ENCODE assay signal across 8 cellular contexts in genomic region chr16:66603537-66604375, GRCh38. TPM values are rescaled to one million over a fixed set of nuclear protein-coding genes. Genes with fewer than 3 reads are reported as not detected.
DNase-seq lines count a peak whose midpoint lies in the region; ATAC-seq and TF ChIP-seq lines count a peak whose summit lies in the region.

No MANE protein-coding gene starts in this region.

- peak overlapping the region; percentile 87 to 97 (median 95); a peak in 21 of 22 replicates for H3K27ac ChIP-seq in BLaER1 treated with 17β-estradiol and CSF1 and Interleukin-3, amounts not matched to agents 10 nM and 100 nM
- peak overlapping the region; percentile 14; the same call in 1 of the 2 replicates for H3K27ac ChIP-seq in HCT116 (ENCODE audit: low read depth, low read length)
- peak overlapping the region; percentile 69 for H3K27ac ChIP-seq in Panc1 (ENCODE audit: low read length)
- peak overlapping the region; percentile 13 for H3K27ac ChIP-seq in trophoblast cell (ENCODE audit: low read depth, low read length)
- H3K27ac ChIP-seq in upper lobe of right lung, result peak overlapping the region; percentile 89

- H3K9ac ChIP-seq in BLaER1 treated with 17β-estradiol and CSF1 and Interleukin-3, amounts not matched to agents 10 nM and 100 nM, result peak overlapping the region; percentile 79 to 99 (median 97)
- H3K9ac ChIP-seq in HCT116 (ENCODE audit: low read length), result peak overlapping the region; percentile 39; the same call in 1 of the 2 replicates
- peak overlapping the region; percentile 68 for H3K9ac ChIP-seq in trophoblast cell (ENCODE audit: low read length)

- no peak overlapping the region for H2BK5ac ChIP-seq in trophoblast cell (ENCODE audit: low read depth, low read length, poor library complexity)

- H3K4me2 ChIP-seq in BLaER1 treated with 17β-estradiol and CSF1 and Interleukin-3, amounts not matched to agents 10 nM and 100 nM, result peak overlapping the region; percentile 80 to 94 (median 90)
- peak overlapping the region; percentile 89 for H3K4me2 ChIP-seq in HCT116 (ENCODE audit: low read length)
- peak overlapping the region; percentile 74 for H3K4me2 ChIP-seq in trophoblast cell (ENCODE audit: low read length)

- ATAC-seq in HCT116 (no peak), Panc1 (peak; percentile 69), upper lobe of right lung (peak; percentile 17), GM19035 (IDR thresholded peaks at IDR 0.05; ENCODE audit: unreplicated experiment) (no peak)

- BruUV-seq in HCT116 (replicated peaks; lab: Mats Ljungman, UMichigan) (TSS peak; percentile 31), Panc1 (replicated peaks; lab: Mats Ljungman, UMichigan) (no TSS peak)

- intact Hi-C loops in HCT116 (cut with micrococcal nuclease) (no loop called here), Panc1 (cut with micrococcal nuclease; ENCODE audit: unreplicated experiment) (loop anchor here (10.0 kb wide), 1 partner anchor 199 kb away; no protein-coding TSS in a partner anchor), upper lobe of right lung (cut with DNase I) (no loop called here)
- intact Hi-C loops in activated T-helper 1 cell treated with anti-CD3 and anti-CD28 coated beads, Interleukin-12 subunit alpha, Interleukin-12 subunit beta, Interleukin-2, Interleukin-4 antibody, amounts not matched to agents 30 ng/mL and 10 ng/mL and 1 ng/mL, durations not matched to agents 14 hours and 24 hours and 36 hours (cut with micrococcal nuclease), result loop anchor here (1.0 to 2.0 kb wide), 8 partner anchors 13 to 197 kb away; partner anchors contain the start of genes CKLF, CMTM4 and DYNC1LI2

- H2BK12ac ChIP-seq in trophoblast cell (ENCODE audit: low read length), result peak overlapping the region; percentile 11

- RAD21 ChIA-PET in HCT116 (lab: Charles Lee; ENCODE audit: low non-redundant PET in 1 of 2, low total read pairs in 2 of 2, uncharacterized antibody in 2 of 2, unreplicated experiment in 2 of 2), result no interaction called here

- H3K4me1 Mint-ChIP-seq in activated T-helper 1 cell treated with anti-CD3 and anti-CD28 coated beads, Interleukin-12 subunit alpha, Interleukin-12 subunit beta, Interleukin-2, Interleukin-4 antibody, amounts not matched to agents 30 ng/mL and 10 ng/mL and 1 ng/mL, durations not matched to agents 14 hours and 24 hours and 36 hours (ENCODE audit: low read depth), result peaks cover 45% of the 10 kb centered on the region

- H4K8ac ChIP-seq in trophoblast cell (ENCODE audit: low read depth, low read length), result peak overlapping the region; percentile 70

- H3K79me1 ChIP-seq in trophoblast cell (ENCODE audit: low read length), result peaks cover 19% of the 10 kb centered on the region

- H3K14ac ChIP-seq in trophoblast cell (ENCODE audit: low read length), result peak overlapping the region; percentile 68

- H4K20me1 ChIP-seq in BLaER1 treated with 17β-estradiol and CSF1 and Interleukin-3, amounts not matched to agents 10 nM and 100 nM, result peaks cover 27 to 38% (median 34%) of the 10 kb centered on the region in 11 experiments
- 0 out of 2 replicates have a peak, but pooled peaks cover 4% of the 10 kb centered on the region for H4K20me1 ChIP-seq in HCT116 (ENCODE audit: insufficient read depth)

- H3K9me3 Mint-ChIP-seq in activated T-helper 1 cell treated with anti-CD3 and anti-CD28 coated beads, Interleukin-12 subunit alpha, Interleukin-12 subunit beta, Interleukin-2, Interleukin-4 antibody, amounts not matched to agents 30 ng/mL and 10 ng/mL and 1 ng/mL, durations not matched to agents 14 hours and 24 hours and 36 hours, result peaks cover 8% of the 10 kb centered on the region

- H3K4me1 ChIP-seq in BLaER1 treated with 17β-estradiol and CSF1 and Interleukin-3, amounts not matched to agents 10 nM and 100 nM, result peaks cover 52 to 64% (median 58%) of the 10 kb centered on the region in 10 experiments
- H3K4me1 ChIP-seq in HCT116 (ENCODE audit: control insufficient read depth in 1 of 2, insufficient read depth in 2 of 2, low read length in 2 of 2) (peaks cover 17 to 31% of the 10 kb centered on the region in 2 experiments), Panc1 (ENCODE audit: control insufficient read depth, insufficient read depth, low read length) (peaks cover 19% of the 10 kb centered on the region), trophoblast cell (ENCODE audit: control insufficient read depth in 1 of 2, insufficient read depth in 2 of 2, low read length in 2 of 2) (peaks cover 15 to 20% of the 10 kb centered on the region in 2 experiments), upper lobe of right lung (peaks cover 13% of the 10 kb centered on the region)

- H3K27me3 Mint-ChIP-seq in activated T-helper 1 cell treated with anti-CD3 and anti-CD28 coated beads, Interleukin-12 subunit alpha, Interleukin-12 subunit beta, Interleukin-2, Interleukin-4 antibody, amounts not matched to agents 30 ng/mL and 10 ng/mL and 1 ng/mL, durations not matched to agents 14 hours and 24 hours and 36 hours (ENCODE audit: insufficient read depth), result no peaks in the 10 kb centered on the region

- peaks cover 18% of the 10 kb centered on the region for H3K36me3 Mint-ChIP-seq in activated T-helper 1 cell treated with anti-CD3 and anti-CD28 coated beads, Interleukin-12 subunit alpha, Interleukin-12 subunit beta, Interleukin-2, Interleukin-4 antibody, amounts not matched to agents 30 ng/mL and 10 ng/mL and 1 ng/mL, durations not matched to agents 14 hours and 24 hours and 36 hours (ENCODE audit: low read depth)

- POLR2A ChIA-PET in HCT116 (lab: Charles Lee), result no interaction called here
- POLR2A ChIA-PET in Panc1 (lab: Charles Lee), result interaction anchor here (0.6 kb wide), 1 partner anchor 99 kb away, joined by 7 read pairs; no protein-coding TSS in a partner anchor

- H3K79me2 ChIP-seq in HCT116 (ENCODE audit: insufficient read depth, low read length), result peaks cover 8% of the 10 kb centered on the region; the same call in 1 of the 2 replicates
- peaks cover 12% of the 10 kb centered on the region for H3K79me2 ChIP-seq in trophoblast cell (ENCODE audit: control insufficient read depth, insufficient read depth, low read length, poor library complexity)

- no peaks in the 10 kb centered on the region for H3K9me2 ChIP-seq in HCT116 (ENCODE audit: insufficient read depth)

- H3K27me3 ChIP-seq in BLaER1 treated with 17β-estradiol and CSF1 and Interleukin-3, amounts not matched to agents 10 nM and 100 nM, result no peaks in the 10 kb centered on the region
- H3K27me3 ChIP-seq in HCT116 (ENCODE audit: insufficient read depth, low read length) (no peaks in the 10 kb centered on the region), Panc1 (ENCODE audit: control insufficient read depth, insufficient read depth, low read length) (no peaks in the 10 kb centered on the region), trophoblast cell (ENCODE audit: insufficient read depth, low read length) (no peaks in the 10 kb centered on the region), upper lobe of right lung (no peaks in the 10 kb centered on the region)

- no CpG with 5 or more reads among the region's 32 CpGs for WGBS in trophoblast cell (ENCODE audit: extremely low coverage, insufficient coverage, insufficient read length)

- H2AFZ ChIP-seq in HCT116 (ENCODE audit: low read depth, low read length, poor library complexity, severe bottlenecking), result no peak overlapping the region
- peak overlapping the region; percentile 95 for H2AFZ ChIP-seq in trophoblast cell (ENCODE audit: insufficient read depth, low read length, poor library complexity)

- H4K12ac ChIP-seq in trophoblast cell (ENCODE audit: low read depth, low read length), result peak overlapping the region; percentile 68

- peak overlapping the region; percentile 13 for H3K4ac ChIP-seq in trophoblast cell (ENCODE audit: low read depth, low read length)

- TF ChIP-seq CTCF in HCT116 (IDR thresholded peaks at IDR 0.05 in 2 of 3, conservative IDR thresholded peaks at IDR 0.05 in 1 of 3; ENCODE audit: borderline replicate concordance in 1 of 3, insufficient read depth in 1 of 3, low read depth in 2 of 3, low read length in 2 of 3) (no peak), Panc1 (IDR thresholded peaks at IDR 0.05) (no peak), upper lobe of right lung (IDR thresholded peaks at IDR 0.05) (no peak)

- no peak for TF ChIP-seq RAD21 in HCT116 (IDR thresholded peaks at IDR 0.05; ENCODE audit: low read depth)

- peak overlapping the region; percentile 93 for H3K27ac Mint-ChIP-seq in activated T-helper 1 cell treated with anti-CD3 and anti-CD28 coated beads, Interleukin-12 subunit alpha, Interleukin-12 subunit beta, Interleukin-2, Interleukin-4 antibody, amounts not matched to agents 30 ng/mL and 10 ng/mL and 1 ng/mL, durations not matched to agents 14 hours and 24 hours and 36 hours

- H3K9me3 ChIP-seq in BLaER1 treated with 17β-estradiol and CSF1 and Interleukin-3, amounts not matched to agents 10 nM and 100 nM (replicated peaks in 1 of 11), result peaks cover 13 to 20% (median 16%) of the 10 kb centered on the region in 11 experiments
- H3K9me3 ChIP-seq in HCT116 (ENCODE audit: control insufficient read depth in 1 of 2, insufficient read depth in 1 of 2, low read depth in 1 of 2, low read length in 2 of 2), result no peaks in the 10 kb centered on the region
- H3K9me3 ChIP-seq in Panc1 (ENCODE audit: control insufficient read depth, insufficient read depth, low read depth, low read length), result no peaks in the 10 kb centered on the region
- H3K9me3 ChIP-seq in trophoblast cell (ENCODE audit: insufficient read depth, low read depth, low read length), result no peaks in the 10 kb centered on the region
- no peaks in the 10 kb centered on the region for H3K9me3 ChIP-seq in upper lobe of right lung

- H3K23ac ChIP-seq in trophoblast cell (ENCODE audit: low read length), result no peak overlapping the region

- peak overlapping the region; percentile 64 for H3K18ac ChIP-seq in trophoblast cell (ENCODE audit: low read length)

- peaks cover 2 to 33% (median 21%) of the 10 kb centered on the region in 11 experiments for H3K36me3 ChIP-seq in BLaER1 treated with 17β-estradiol and CSF1 and Interleukin-3, amounts not matched to agents 10 nM and 100 nM
- H3K36me3 ChIP-seq in HCT116 (ENCODE audit: control insufficient read depth in 1 of 2, insufficient read depth in 2 of 2, low read length in 2 of 2) (no peaks in the 10 kb centered on the region; a peak in 1 of 4 replicates), Panc1 (ENCODE audit: control insufficient read depth, insufficient read depth, low read length) (no peaks in the 10 kb centered on the region; the same call in 1 of the 2 replicates), trophoblast cell (ENCODE audit: control insufficient read depth in 1 of 2, insufficient read depth in 2 of 2, low read length in 2 of 2) (peaks cover 5 to 10% of the 10 kb centered on the region in 2 experiments), upper lobe of right lung (no peaks in the 10 kb centered on the region)

- no peak for DNase-seq in HCT116 (ENCODE audit: low read depth, low spot score)
- no peak for DNase-seq in Panc1 (ENCODE audit: low read depth, low spot score)
- DNase-seq in activated T-helper 1 cell treated with anti-CD3 and anti-CD28 coated beads, Interleukin-12 subunit alpha, Interleukin-12 subunit beta, Interleukin-2, Interleukin-4 antibody, amounts not matched to agents 30 ng/mL and 10 ng/mL and 1 ng/mL, durations not matched to agents 14 hours and 24 hours and 36 hours (ENCODE audit: low spot score), result peak; percentile 72
- peak; percentile 83 for DNase-seq in foreskin melanocyte
- peak in 1 of 2 donors; percentile 49 for DNase-seq in trophoblast cell
- peak; percentile 80 for DNase-seq in upper lobe of right lung

- H3K4me3 ChIP-seq in BLaER1 treated with 17β-estradiol and CSF1 and Interleukin-3, amounts not matched to agents 10 nM and 100 nM, result peak overlapping the region; percentile 79 to 99 (median 94)
- H3K4me3 ChIP-seq in HCT116 (replicated peaks in 1 of 2; ENCODE audit: low read depth in 1 of 2, low read length in 2 of 2) (peak overlapping the region; percentile 62 to 75), Panc1 (ENCODE audit: low read depth in 2 of 2, low read length in 2 of 2) (peak overlapping the region; percentile 60 to 69), trophoblast cell (ENCODE audit: low read depth, low read length) (peak overlapping the region; percentile 82), upper lobe of right lung (peak overlapping the region; percentile 78)

- peak overlapping the region; percentile 75 for H4K91ac ChIP-seq in trophoblast cell (ENCODE audit: low read depth, low read length)

- TF ChIP-seq POLR2A in HCT116 (IDR thresholded peaks at IDR 0.05; ENCODE audit: borderline replicate concordance, extremely low read depth, insufficient read depth, insufficient read length), result peak; percentile 55

- CTCF ChIA-PET in HCT116 (lab: Charles Lee) (no interaction called here), Panc1 (lab: Charles Lee) (interaction anchor here (0.6 kb wide), 1 partner anchor 13 kb away, joined by 3 read pairs; no protein-coding TSS in a partner anchor)

- no peak overlapping the region for H2AK5ac ChIP-seq in trophoblast cell (ENCODE audit: low read length)

- in situ Hi-C loops in Panc1 (cut with HindIII; ENCODE audit: low pct_unique_long_range_greater_than_20kb, low sequenced_read_pairs), result no loop called here

- peak overlapping the region; percentile 84 for H3K4me3 Mint-ChIP-seq in activated T-helper 1 cell treated with anti-CD3 and anti-CD28 coated beads, Interleukin-12 subunit alpha, Interleukin-12 subunit beta, Interleukin-2, Interleukin-4 antibody, amounts not matched to agents 30 ng/mL and 10 ng/mL and 1 ng/mL, durations not matched to agents 14 hours and 24 hours and 36 hours

- H2BK120ac ChIP-seq in trophoblast cell (ENCODE audit: insufficient read depth, low read length, poor library complexity), result peak overlapping the region; percentile 48

RNA-seq across cellular contexts. Expression of gene CMTM3, which starts 0.7 kb away (rescaled TPM):
- total RNA-seq in HCT116 (2021; ENCODE audit: unreplicated experiment) (12.8 TPM), Panc1 (2021; ENCODE audit: unreplicated experiment) (45.8 TPM), upper lobe of right lung (38.1 TPM)
- 9.8 and 11.8 TPM in 2 replicates for polyA plus RNA-seq in HCT116 (2012)
- polyA plus RNA-seq in Panc1 (2012; ENCODE audit: insufficient read length), result 58.3 TPM
- 93.1 and 94.1 TPM in 2 replicates for total RNA-seq in activated T-helper 1 cell treated with anti-CD3 and anti-CD28 coated beads, Interleukin-12 subunit alpha, Interleukin-12 subunit beta, Interleukin-2, Interleukin-4 antibody, amounts not matched to agents 30 ng/mL and 10 ng/mL and 1 ng/mL, durations not matched to agents 14 hours and 24 hours and 36 hours
- 68.4 and 70.2 TPM in 2 replicates for polyA plus RNA-seq in trophoblast cell (2013)

RNA-seq across cellular contexts. Expression of gene CMTM2, which starts 24.5 kb away (rescaled TPM):
- total RNA-seq in HCT116 (2021; ENCODE audit: unreplicated experiment) (0.42 TPM), Panc1 (2021; ENCODE audit: unreplicated experiment) (not detected), upper lobe of right lung (3.1 TPM)
- 0.15 and 0.16 TPM in 2 replicates for polyA plus RNA-seq in HCT116 (2012)
- polyA plus RNA-seq in Panc1 (2012; ENCODE audit: insufficient read length), result not detected
- total RNA-seq in activated T-helper 1 cell treated with anti-CD3 and anti-CD28 coated beads, Interleukin-12 subunit alpha, Interleukin-12 subunit beta, Interleukin-2, Interleukin-4 antibody, amounts not matched to agents 30 ng/mL and 10 ng/mL and 1 ng/mL, durations not matched to agents 14 hours and 24 hours and 36 hours, result 0.80 and 1.2 TPM in 2 replicates
- not detected in 2 replicates for polyA plus RNA-seq in trophoblast cell (2013)

RNA-seq across cellular contexts. Expression of gene CMTM1, which starts 37.5 kb away (rescaled TPM):
- total RNA-seq in HCT116 (2021; ENCODE audit: unreplicated experiment), result 5.2 TPM
- 2.3 TPM in 2 replicates for polyA plus RNA-seq in HCT116 (2012)
- total RNA-seq in Panc1 (2021; ENCODE audit: unreplicated experiment), result 7.1 TPM
- 5.9 TPM for polyA plus RNA-seq in Panc1 (2012; ENCODE audit: insufficient read length)
- total RNA-seq in activated T-helper 1 cell treated with anti-CD3 and anti-CD28 coated beads, Interleukin-12 subunit alpha, Interleukin-12 subunit beta, Interleukin-2, Interleukin-4 antibody, amounts not matched to agents 30 ng/mL and 10 ng/mL and 1 ng/mL, durations not matched to agents 14 hours and 24 hours and 36 hours, result 12.5 and 13.9 TPM in 2 replicates
- 1.4 TPM in 2 replicates for polyA plus RNA-seq in trophoblast cell (2013)
- 8.4 TPM for total RNA-seq in upper lobe of right lung

RNA-seq across cellular contexts. Expression of gene CKLF, which starts 51.4 kb away (rescaled TPM):
- total RNA-seq in HCT116 (2021; ENCODE audit: unreplicated experiment), result 38.6 TPM
- polyA plus RNA-seq in HCT116 (2012), result 84.1 and 84.2 TPM in 2 replicates
- total RNA-seq in Panc1 (2021; ENCODE audit: unreplicated experiment), result 88.1 TPM
- 64.7 TPM for polyA plus RNA-seq in Panc1 (2012; ENCODE audit: insufficient read length)
- 153 and 159 TPM in 2 replicates for total RNA-seq in activated T-helper 1 cell treated with anti-CD3 and anti-CD28 coated beads, Interleukin-12 subunit alpha, Interleukin-12 subunit beta, Interleukin-2, Interleukin-4 antibody, amounts not matched to agents 30 ng/mL and 10 ng/mL and 1 ng/mL, durations not matched to agents 14 hours and 24 hours and 36 hours
- polyA plus RNA-seq in trophoblast cell (2013), result 27.2 and 28.1 TPM in 2 replicates
- 57.6 TPM for total RNA-seq in upper lobe of right lung

RNA-seq across cellular contexts. Expression of gene TK2, which starts 53.8 kb away (rescaled TPM):
- total RNA-seq in HCT116 (2021; ENCODE audit: unreplicated experiment) (15.4 TPM), Panc1 (2021; ENCODE audit: unreplicated experiment) (17.1 TPM), upper lobe of right lung (36.1 TPM)
- 14.7 and 16.9 TPM in 2 replicates for polyA plus RNA-seq in HCT116 (2012)
- 13.5 TPM for polyA plus RNA-seq in Panc1 (2012; ENCODE audit: insufficient read length)
- total RNA-seq in activated T-helper 1 cell treated with anti-CD3 and anti-CD28 coated beads, Interleukin-12 subunit alpha, Interleukin-12 subunit beta, Interleukin-2, Interleukin-4 antibody, amounts not matched to agents 30 ng/mL and 10 ng/mL and 1 ng/mL, durations not matched to agents 14 hours and 24 hours and 36 hours, result 7.3 and 8.4 TPM in 2 replicates
- polyA plus RNA-seq in trophoblast cell (2013), result 3.4 and 3.7 TPM in 2 replicates

Comparison
In these comparisons a context has a peak if more than half of its experiments do, and no peak if none do; other contexts are left out.
1. H3K27ac ChIP-seq: peak in every context shown above with its lines; median percentile 95 in BLaER1 treated with 17β-estradiol and CSF1 and Interleukin-3, amounts not matched to agents 10 nM and 100 nM; 89 in upper lobe of right lung; 69 in Panc1; 14 in HCT116; 13 in trophoblast cell.
2. H3K9ac ChIP-seq: peak in every context shown above with its lines; median percentile 97 in BLaER1 treated with 17β-estradiol and CSF1 and Interleukin-3, amounts not matched to agents 10 nM and 100 nM; 68 in trophoblast cell; 39 in HCT116.
3. ATAC-seq: peak in Panc1 (single experiment) and upper lobe of right lung (single experiment); none in HCT116 (single experiment) and GM19035 (single experiment).
4. DNase-seq: peak in activated T-helper 1 cell treated with anti-CD3 and anti-CD28 coated beads, Interleukin-12 subunit alpha, Interleukin-12 subunit beta, Interleukin-2, Interleukin-4 antibody, amounts not matched to agents 30 ng/mL and 10 ng/mL and 1 ng/mL, durations not matched to agents 14 hours and 24 hours and 36 hours (single experiment), foreskin melanocyte (single experiment) and upper lobe of right lung (single experiment); none in HCT116 (single experiment) and Panc1 (single experiment).
5. intact Hi-C loops: an anchor here in Panc1 (10.0 kb wide) and activated T-helper 1 cell treated with anti-CD3 and anti-CD28 coated beads, Interleukin-12 subunit alpha, Interleukin-12 subunit beta, Interleukin-2, Interleukin-4 antibody, amounts not matched to agents 30 ng/mL and 10 ng/mL and 1 ng/mL, durations not matched to agents 14 hours and 24 hours and 36 hours (1.0 to 2.0 kb wide); none called in HCT116 and upper lobe of right lung.
6. Peak in every context shown above with its lines, with median percentiles within 50 percentile points of each other: H3K4me2 ChIP-seq and H3K4me3 ChIP-seq.